Comparison of ENCODE assay signal across 1 cellular context in genomic region chrX:44873415-44874270, GRCh38.
TF ChIP-seq lines count a peak whose summit lies in the region.

No MANE protein-coding gene starts in this region.

TF ChIP-seq in GM12878, 131 proteins besides CTCF, POLR2A, EP300 and RAD21 (continued from another document and continues in another):
- TF ChIP-seq, protein P1, sequence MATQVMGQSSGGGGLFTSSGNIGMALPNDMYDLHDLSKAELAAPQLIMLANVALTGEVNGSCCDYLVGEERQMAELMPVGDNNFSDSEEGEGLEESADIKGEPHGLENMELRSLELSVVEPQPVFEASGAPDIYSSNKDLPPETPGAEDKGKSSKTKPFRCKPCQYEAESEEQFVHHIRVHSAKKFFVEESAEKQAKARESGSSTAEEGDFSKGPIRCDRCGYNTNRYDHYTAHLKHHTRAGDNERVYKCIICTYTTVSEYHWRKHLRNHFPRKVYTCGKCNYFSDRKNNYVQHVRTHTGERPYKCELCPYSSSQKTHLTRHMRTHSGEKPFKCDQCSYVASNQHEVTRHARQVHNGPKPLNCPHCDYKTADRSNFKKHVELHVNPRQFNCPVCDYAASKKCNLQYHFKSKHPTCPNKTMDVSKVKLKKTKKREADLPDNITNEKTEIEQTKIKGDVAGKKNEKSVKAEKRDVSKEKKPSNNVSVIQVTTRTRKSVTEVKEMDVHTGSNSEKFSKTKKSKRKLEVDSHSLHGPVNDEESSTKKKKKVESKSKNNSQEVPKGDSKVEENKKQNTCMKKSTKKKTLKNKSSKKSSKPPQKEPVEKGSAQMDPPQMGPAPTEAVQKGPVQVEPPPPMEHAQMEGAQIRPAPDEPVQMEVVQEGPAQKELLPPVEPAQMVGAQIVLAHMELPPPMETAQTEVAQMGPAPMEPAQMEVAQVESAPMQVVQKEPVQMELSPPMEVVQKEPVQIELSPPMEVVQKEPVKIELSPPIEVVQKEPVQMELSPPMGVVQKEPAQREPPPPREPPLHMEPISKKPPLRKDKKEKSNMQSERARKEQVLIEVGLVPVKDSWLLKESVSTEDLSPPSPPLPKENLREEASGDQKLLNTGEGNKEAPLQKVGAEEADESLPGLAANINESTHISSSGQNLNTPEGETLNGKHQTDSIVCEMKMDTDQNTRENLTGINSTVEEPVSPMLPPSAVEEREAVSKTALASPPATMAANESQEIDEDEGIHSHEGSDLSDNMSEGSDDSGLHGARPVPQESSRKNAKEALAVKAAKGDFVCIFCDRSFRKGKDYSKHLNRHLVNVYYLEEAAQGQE (IDR thresholded peaks at IDR 0.05; ENCODE audit: low read depth, low read length): no peak
- TF ChIP-seq ZSCAN29 (IDR thresholded peaks at IDR 0.05) (no peak), ATF7 (IDR thresholded peaks at IDR 0.05; ENCODE audit: low read depth) (no peak), ATF2 (IDR thresholded peaks at IDR 0.05; ENCODE audit: low read length) (no peak), CHD1 (IDR thresholded peaks at IDR 0.05; ENCODE audit: low read depth, low read length) (0 out of 2 replicates have a peak, but pooled peaks have one; percentile 55), CBX5 (IDR thresholded peaks at IDR 0.05; ENCODE audit: low read depth) (no peak), RB1 (IDR thresholded peaks at IDR 0.05; ENCODE audit: borderline replicate concordance) (peak; percentile 56; the same call in 1 of the 2 replicates), SP1 (IDR thresholded peaks at IDR 0.05; ENCODE audit: low read depth, low read length) (no peak), ELK1 (IDR thresholded peaks at IDR 0.05; ENCODE audit: low read depth, low read length) (no peak), IKZF1 (conservative IDR thresholded peaks at IDR 0.05) (peak; percentile 82), NFYA (IDR thresholded peaks at IDR 0.05; ENCODE audit: borderline replicate concordance, low read depth, low read length) (no peak), POLR2AphosphoS5 (IDR thresholded peaks at IDR 0.05; ENCODE audit: low read length) (peak; percentile 21; the same call in 1 of the 2 replicates), PAX5 (IDR thresholded peaks at IDR 0.05; ENCODE audit: borderline replicate concordance, low read depth, low read length) (no peak), DPF2 (IDR thresholded peaks at IDR 0.05) (no peak), JUNB (IDR thresholded peaks at IDR 0.05) (no peak), YBX1 (IDR thresholded peaks at IDR 0.05) (no peak), NFIC (IDR thresholded peaks at IDR 0.05; ENCODE audit: low read depth, low read length) (no peak), SMAD5 (IDR thresholded peaks at IDR 0.05; ENCODE audit: low read depth) (no peak), ZBTB40 (IDR thresholded peaks at IDR 0.05; ENCODE audit: borderline replicate concordance) (no peak), USF1 (IDR thresholded peaks at IDR 0.05; ENCODE audit: borderline replicate concordance, extremely low read length, insufficient read depth, low read depth, low read length) (no peak), RUNX3 (IDR thresholded peaks at IDR 0.05; ENCODE audit: low read length) (peak; percentile 22; the same call in 1 of the 2 replicates), ZBTB4 (CRISPR knock-in tag; IDR thresholded peaks at IDR 0.05) (no peak), RAD51 (IDR thresholded peaks at IDR 0.05) (no peak)
- TF ChIP-seq, protein P2, sequence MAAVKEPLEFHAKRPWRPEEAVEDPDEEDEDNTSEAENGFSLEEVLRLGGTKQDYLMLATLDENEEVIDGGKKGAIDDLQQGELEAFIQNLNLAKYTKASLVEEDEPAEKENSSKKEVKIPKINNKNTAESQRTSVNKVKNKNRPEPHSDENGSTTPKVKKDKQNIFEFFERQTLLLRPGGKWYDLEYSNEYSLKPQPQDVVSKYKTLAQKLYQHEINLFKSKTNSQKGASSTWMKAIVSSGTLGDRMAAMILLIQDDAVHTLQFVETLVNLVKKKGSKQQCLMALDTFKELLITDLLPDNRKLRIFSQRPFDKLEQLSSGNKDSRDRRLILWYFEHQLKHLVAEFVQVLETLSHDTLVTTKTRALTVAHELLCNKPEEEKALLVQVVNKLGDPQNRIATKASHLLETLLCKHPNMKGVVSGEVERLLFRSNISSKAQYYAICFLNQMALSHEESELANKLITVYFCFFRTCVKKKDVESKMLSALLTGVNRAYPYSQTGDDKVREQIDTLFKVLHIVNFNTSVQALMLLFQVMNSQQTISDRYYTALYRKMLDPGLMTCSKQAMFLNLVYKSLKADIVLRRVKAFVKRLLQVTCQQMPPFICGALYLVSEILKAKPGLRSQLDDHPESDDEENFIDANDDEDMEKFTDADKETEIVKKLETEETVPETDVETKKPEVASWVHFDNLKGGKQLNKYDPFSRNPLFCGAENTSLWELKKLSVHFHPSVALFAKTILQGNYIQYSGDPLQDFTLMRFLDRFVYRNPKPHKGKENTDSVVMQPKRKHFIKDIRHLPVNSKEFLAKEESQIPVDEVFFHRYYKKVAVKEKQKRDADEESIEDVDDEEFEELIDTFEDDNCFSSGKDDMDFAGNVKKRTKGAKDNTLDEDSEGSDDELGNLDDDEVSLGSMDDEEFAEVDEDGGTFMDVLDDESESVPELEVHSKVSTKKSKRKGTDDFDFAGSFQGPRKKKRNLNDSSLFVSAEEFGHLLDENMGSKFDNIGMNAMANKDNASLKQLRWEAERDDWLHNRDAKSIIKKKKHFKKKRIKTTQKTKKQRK (IDR thresholded peaks at IDR 0.05; ENCODE audit: low read depth, low read length): no peak
- TF ChIP-seq, protein P3, sequence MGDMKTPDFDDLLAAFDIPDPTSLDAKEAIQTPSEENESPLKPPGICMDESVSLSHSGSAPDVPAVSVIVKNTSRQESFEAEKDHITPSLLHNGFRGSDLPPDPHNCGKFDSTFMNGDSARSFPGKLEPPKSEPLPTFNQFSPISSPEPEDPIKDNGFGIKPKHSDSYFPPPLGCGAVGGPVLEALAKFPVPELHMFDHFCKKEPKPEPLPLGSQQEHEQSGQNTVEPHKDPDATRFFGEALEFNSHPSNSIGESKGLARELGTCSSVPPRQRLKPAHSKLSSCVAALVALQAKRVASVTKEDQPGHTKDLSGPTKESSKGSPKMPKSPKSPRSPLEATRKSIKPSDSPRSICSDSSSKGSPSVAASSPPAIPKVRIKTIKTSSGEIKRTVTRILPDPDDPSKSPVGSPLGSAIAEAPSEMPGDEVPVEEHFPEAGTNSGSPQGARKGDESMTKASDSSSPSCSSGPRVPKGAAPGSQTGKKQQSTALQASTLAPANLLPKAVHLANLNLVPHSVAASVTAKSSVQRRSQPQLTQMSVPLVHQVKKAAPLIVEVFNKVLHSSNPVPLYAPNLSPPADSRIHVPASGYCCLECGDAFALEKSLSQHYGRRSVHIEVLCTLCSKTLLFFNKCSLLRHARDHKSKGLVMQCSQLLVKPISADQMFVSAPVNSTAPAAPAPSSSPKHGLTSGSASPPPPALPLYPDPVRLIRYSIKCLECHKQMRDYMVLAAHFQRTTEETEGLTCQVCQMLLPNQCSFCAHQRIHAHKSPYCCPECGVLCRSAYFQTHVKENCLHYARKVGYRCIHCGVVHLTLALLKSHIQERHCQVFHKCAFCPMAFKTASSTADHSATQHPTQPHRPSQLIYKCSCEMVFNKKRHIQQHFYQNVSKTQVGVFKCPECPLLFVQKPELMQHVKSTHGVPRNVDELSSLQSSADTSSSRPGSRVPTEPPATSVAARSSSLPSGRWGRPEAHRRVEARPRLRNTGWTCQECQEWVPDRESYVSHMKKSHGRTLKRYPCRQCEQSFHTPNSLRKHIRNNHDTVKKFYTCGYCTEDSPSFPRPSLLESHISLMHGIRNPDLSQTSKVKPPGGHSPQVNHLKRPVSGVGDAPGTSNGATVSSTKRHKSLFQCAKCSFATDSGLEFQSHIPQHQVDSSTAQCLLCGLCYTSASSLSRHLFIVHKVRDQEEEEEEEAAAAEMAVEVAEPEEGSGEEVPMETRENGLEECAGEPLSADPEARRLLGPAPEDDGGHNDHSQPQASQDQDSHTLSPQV (IDR thresholded peaks at IDR 0.05): no peak
- TF ChIP-seq, protein P4, sequence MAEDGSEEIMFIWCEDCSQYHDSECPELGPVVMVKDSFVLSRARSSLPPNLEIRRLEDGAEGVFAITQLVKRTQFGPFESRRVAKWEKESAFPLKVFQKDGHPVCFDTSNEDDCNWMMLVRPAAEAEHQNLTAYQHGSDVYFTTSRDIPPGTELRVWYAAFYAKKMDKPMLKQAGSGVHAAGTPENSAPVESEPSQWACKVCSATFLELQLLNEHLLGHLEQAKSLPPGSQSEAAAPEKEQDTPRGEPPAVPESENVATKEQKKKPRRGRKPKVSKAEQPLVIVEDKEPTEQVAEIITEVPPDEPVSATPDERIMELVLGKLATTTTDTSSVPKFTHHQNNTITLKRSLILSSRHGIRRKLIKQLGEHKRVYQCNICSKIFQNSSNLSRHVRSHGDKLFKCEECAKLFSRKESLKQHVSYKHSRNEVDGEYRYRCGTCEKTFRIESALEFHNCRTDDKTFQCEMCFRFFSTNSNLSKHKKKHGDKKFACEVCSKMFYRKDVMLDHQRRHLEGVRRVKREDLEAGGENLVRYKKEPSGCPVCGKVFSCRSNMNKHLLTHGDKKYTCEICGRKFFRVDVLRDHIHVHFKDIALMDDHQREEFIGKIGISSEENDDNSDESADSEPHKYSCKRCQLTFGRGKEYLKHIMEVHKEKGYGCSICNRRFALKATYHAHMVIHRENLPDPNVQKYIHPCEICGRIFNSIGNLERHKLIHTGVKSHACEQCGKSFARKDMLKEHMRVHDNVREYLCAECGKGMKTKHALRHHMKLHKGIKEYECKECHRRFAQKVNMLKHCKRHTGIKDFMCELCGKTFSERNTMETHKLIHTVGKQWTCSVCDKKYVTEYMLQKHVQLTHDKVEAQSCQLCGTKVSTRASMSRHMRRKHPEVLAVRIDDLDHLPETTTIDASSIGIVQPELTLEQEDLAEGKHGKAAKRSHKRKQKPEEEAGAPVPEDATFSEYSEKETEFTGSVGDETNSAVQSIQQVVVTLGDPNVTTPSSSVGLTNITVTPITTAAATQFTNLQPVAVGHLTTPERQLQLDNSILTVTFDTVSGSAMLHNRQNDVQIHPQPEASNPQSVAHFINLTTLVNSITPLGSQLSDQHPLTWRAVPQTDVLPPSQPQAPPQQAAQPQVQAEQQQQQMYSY (CRISPR knock-in tag; IDR thresholded peaks at IDR 0.05): no peak
